Comparison of ENCODE assay signal across 8 cellular contexts in genomic region chr16:69150146-69150865, GRCh38. TPM values are rescaled to one million over a fixed set of nuclear protein-coding genes. Genes with fewer than 3 reads are reported as not detected.
A peak's percentile ranks its signal among the peaks of the same experiment; 100 is the strongest.
DNase-seq lines count a peak whose midpoint lies in the region; ATAC-seq, FAIRE-seq and TF ChIP-seq lines count a peak whose summit lies in the region.

No MANE protein-coding gene starts in this region.

- H3K27ac Mint-ChIP-seq in naive B cell = peak overlapping the region in 3 of 6 donors; percentile 59 to 83 (median 72)

- no peak overlapping the region for H3K4me3 Mint-ChIP-seq in naive B cell

- no peak overlapping the region for H3K4me3 ChIP-seq in BE2C (ENCODE audit: low read depth, low read length)

- H3K4me1 ChIP-seq in BE2C = no peaks in the 10 kb centered on the region

- no peaks in the 10 kb centered on the region for H3K9me3 ChIP-seq in BE2C

- DNase-seq in BE2C (peak; percentile 72), GM19238 (ENCODE audit: insufficient read length, low spot score) (peak; percentile 30), NCI-H345 treated with DMSO at 0.1 percent for 48 hours (lab: John Stamatoyannopoulos, UW; ENCODE audit: unreplicated experiment) (peak; percentile 32), erythroblast (lab: John Stamatoyannopoulos, UW) (peak; percentile 64 to 80), naive B cell (peak; percentile 59), urothelium cell line (ENCODE audit: low spot score) (peak; percentile 43)
- peak; percentile 27 for DNase-seq in activated CD4-positive, alpha-beta T cell treated with anti-CD3 and anti-CD28 coated beads, Interleukin-2, amount 50 U/mL, for 1 hour

- ATAC-seq in naive B cell (ENCODE audit: low read depth in 2 of 2) = peak; percentile 67 to 81
- no peak for ATAC-seq in HG03039 (IDR thresholded peaks at IDR 0.05; ENCODE audit: unreplicated experiment)

- TF ChIP-seq POLR2A in erythroblast (IDR thresholded peaks at IDR 0.05; ENCODE audit: low read length) = no peak

- TF ChIP-seq CTCF in BE2C (IDR thresholded peaks at IDR 0.05; ENCODE audit: low read depth, low read length) = peak; percentile 89

- H3K9me3 Mint-ChIP-seq in naive B cell = no peaks in the 10 kb centered on the region

- H3K36me3 ChIP-seq in BE2C = peaks cover 79% of the 10 kb centered on the region

- peaks cover 7 to 12% of the 10 kb centered on the region in 2 donors for H3K36me3 Mint-ChIP-seq in naive B cell

- H3K27me3 ChIP-seq in BE2C = no peaks in the 10 kb centered on the region

- no peak for FAIRE-seq in urothelium cell line (lab: Jason Lieb, UNC)

- peaks cover 0 to 4% (median 2%) of the 10 kb centered on the region in 3 donors for H3K4me1 Mint-ChIP-seq in naive B cell

- H3K27me3 Mint-ChIP-seq in naive B cell = no peaks in the 10 kb centered on the region

RNA-seq across cellular contexts. Expression of gene UTP4, which starts 17.9 kb away (rescaled TPM):
- polyA plus RNA-seq in BE2C (2012; ENCODE audit: insufficient read depth, insufficient read length, low read depth) = 164 TPM
- 100 to 1,000 TPM in 1 of 6 donors, 10 to 100 TPM in 5; 45.1 to 103 (median 58.6) TPM for polyA plus RNA-seq in naive B cell (ENCODE audit: low read depth in 6 of 6)

RNA-seq across cellular contexts. Expression of gene CHTF8, which starts 17.9 kb away (rescaled TPM):
- 144 TPM for polyA plus RNA-seq in BE2C (2012; ENCODE audit: insufficient read depth, insufficient read length, low read depth)
- polyA plus RNA-seq in naive B cell (ENCODE audit: low read depth in 6 of 6) = 100 to 1,000 TPM; 182 to 277 (median 241) TPM

RNA-seq across cellular contexts. Expression of gene SNTB2, which starts 36.7 kb away (rescaled TPM):
- polyA plus RNA-seq in BE2C (2012; ENCODE audit: insufficient read depth, insufficient read length, low read depth) = 1.8 TPM
- polyA plus RNA-seq in naive B cell (ENCODE audit: low read depth in 6 of 6) = 1 to 10 TPM; 2.4 to 7.1 (median 4.2) TPM

RNA-seq across cellular contexts. Expression of gene HAS3, which starts 44.9 kb away (rescaled TPM):
- polyA plus RNA-seq in BE2C (2012; ENCODE audit: insufficient read depth, insufficient read length, low read depth) = 0.93 TPM
- under 1 TPM in 4 of 6 donors, not detected in 2; 0.08 to 0.48 (median 0.28) TPM for polyA plus RNA-seq in naive B cell (ENCODE audit: low read depth in 6 of 6)
